ENCODE assay signal across 12 cellular contexts in the genomic region with DNA sequence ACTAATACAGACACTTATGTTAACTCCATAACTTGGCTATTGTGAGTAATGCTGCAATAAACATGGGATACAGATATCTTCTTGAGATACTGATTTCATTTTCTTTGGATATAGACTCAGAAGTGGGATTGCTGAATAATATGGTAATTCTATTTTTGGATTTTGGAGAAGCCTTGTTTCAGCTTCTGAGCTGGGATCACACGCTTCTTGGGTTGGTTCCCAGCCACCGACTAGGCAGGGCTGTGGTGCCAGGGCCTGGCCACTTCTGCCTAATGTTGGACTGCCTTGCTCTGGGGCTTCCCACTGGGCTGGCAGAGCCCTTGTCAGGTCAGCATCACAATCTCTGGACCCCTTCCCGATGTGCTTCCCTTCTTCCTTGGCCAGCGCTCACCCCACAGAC. TPM values are rescaled to one million over a fixed set of nuclear protein-coding genes. Genes with fewer than 3 reads are reported as not detected.
DNase-seq lines count a peak whose midpoint lies in the region; ATAC-seq and TF ChIP-seq lines count a peak whose summit lies in the region.
"Had no signal": no experiment of that assay in that cellular context is flagged by ENCODE, and none has a peak within 500 bp of the region (broad histone marks: within the 10 kb centered on the region; RNA-seq: fewer than 3 reads in every experiment).

No MANE protein-coding gene starts in this region.

- no peaks in the 10 kb centered on the region for H3K9me3 ChIP-seq in WERI-Rb-1 (ENCODE audit: severe bottlenecking)
- no peaks in the 10 kb centered on the region for H3K9me3 ChIP-seq in upper lobe of left lung

- no peak for TF ChIP-seq POLR2A in upper lobe of left lung (IDR thresholded peaks at IDR 0.05)

- BruUV-seq in Calu3 (replicated peaks; lab: Mats Ljungman, UMichigan), result no TSS peak

- H3K4me1 ChIP-seq in upper lobe of left lung, result peaks cover 0 to 3% (median 0%) of the 10 kb centered on the region in 4 donors

- peak overlapping the region; percentile 37; the same call in 1 of the 2 replicates for H3K27ac ChIP-seq in WERI-Rb-1
- peak overlapping the region in 3 of 4 donors; percentile 0 to 34 (median 28) for H3K27ac ChIP-seq in upper lobe of left lung
- H3K27ac ChIP-seq: RWPE1 had no signal

- H3K9me3 Mint-ChIP-seq in nephron progenitor cell, result peaks cover 19% of the 10 kb centered on the region
- H3K9me3 Mint-ChIP-seq in Calu3 (ENCODE audit: low read depth, unreplicated experiment), result peaks cover 7% of the 10 kb centered on the region

- CTCF ChIA-PET in Calu3 (lab: Charles Lee) (no interaction called here), GM10248 (lab: Yijun Ruan, JAX) (interaction anchor here (0.8 to 1.5 kb wide), 2 partner anchors 18 to 229 kb away, joined by 3 to 4 read pairs; no protein-coding TSS in a partner anchor)

- H3K27me3 Mint-ChIP-seq in nephron progenitor cell (ENCODE audit: low read depth, poor library complexity) (peaks cover 9% of the 10 kb centered on the region), Calu3 (ENCODE audit: unreplicated experiment) (no peaks in the 10 kb centered on the region)
- H3K27me3 Mint-ChIP-seq: activated naive CD8-positive, alpha-beta T cell treated with anti-CD3 and anti-CD28 coated beads, Interleukin-2, amount 10 ng/mL, durations not matched to agents 7 days and 5 days had no signal

- H3K27me3 ChIP-seq in WERI-Rb-1 (ENCODE audit: insufficient read depth, low read depth, severe bottlenecking) (no peaks in the 10 kb centered on the region), upper lobe of left lung (no peaks in the 10 kb centered on the region)

- H3K4me3 ChIP-seq in WERI-Rb-1 (ENCODE audit: low read depth, low read length) (no peak overlapping the region), fibroblast of villous mesenchyme (ENCODE audit: low read depth, low read length) (no peak overlapping the region), upper lobe of left lung (no peak overlapping the region)

- intact Hi-C loops in Calu3 (cut with micrococcal nuclease; ENCODE audit: unreplicated experiment), result no loop called here

- POLR2A ChIA-PET in GM10248 (lab: Yijun Ruan, JAX), result no interaction called here

- H3K4me3 Mint-ChIP-seq in nephron progenitor cell (no peak overlapping the region), Calu3 (ENCODE audit: low read depth, unreplicated experiment) (no peak overlapping the region)
- H3K4me3 Mint-ChIP-seq: activated naive CD8-positive, alpha-beta T cell treated with anti-CD3 and anti-CD28 coated beads, Interleukin-2, amount 10 ng/mL, durations not matched to agents 7 days and 5 days had no signal

- H3K36me3 ChIP-seq in WERI-Rb-1 (no peaks in the 10 kb centered on the region), upper lobe of left lung (no peaks in the 10 kb centered on the region)

- DNase-seq in WERI-Rb-1 (no peak), fibroblast of villous mesenchyme (ENCODE audit: low read depth) (peak; percentile 42), nephron progenitor cell (no peak), upper lobe of left lung (no peak), Calu3 (no peak), 8988T (no peak), GM10248 (ENCODE audit: extremely low spot score) (no peak)
- DNase-seq: activated naive CD8-positive, alpha-beta T cell treated with anti-CD3 and anti-CD28 coated beads, Interleukin-2, amount 10 ng/mL, durations not matched to agents 7 days and 5 days; T1000 had no signal

- H3K4me1 Mint-ChIP-seq in nephron progenitor cell (peaks cover 53% of the 10 kb centered on the region), Calu3 (ENCODE audit: low read depth, unreplicated experiment) (peaks cover 6% of the 10 kb centered on the region)

- WGBS in upper lobe of left lung, 2 donors, result 65 to 81% methylated on average over 4 of the region's 4 CpGs

- peak overlapping the region; percentile 38 for H3K27ac Mint-ChIP-seq in nephron progenitor cell
- H3K27ac Mint-ChIP-seq in Calu3 (ENCODE audit: unreplicated experiment), result no peak overlapping the region
- H3K27ac Mint-ChIP-seq: activated naive CD8-positive, alpha-beta T cell treated with anti-CD3 and anti-CD28 coated beads, Interleukin-2, amount 10 ng/mL, durations not matched to agents 7 days and 5 days had no signal

- H3K36me3 Mint-ChIP-seq in nephron progenitor cell (ENCODE audit: low read depth) (no peaks in the 10 kb centered on the region), Calu3 (ENCODE audit: insufficient read depth, unreplicated experiment) (peaks cover 3% of the 10 kb centered on the region)

- no peak for TF ChIP-seq CTCF in WERI-Rb-1 (IDR thresholded peaks at IDR 0.05; ENCODE audit: low read depth, low read length)
- no peak for TF ChIP-seq CTCF in fibroblast of villous mesenchyme (IDR thresholded peaks at IDR 0.05; ENCODE audit: insufficient read depth, low read depth, low read length)
- no peak for TF ChIP-seq CTCF in nephron progenitor cell (IDR thresholded peaks at IDR 0.05)
- no peak for TF ChIP-seq CTCF in upper lobe of left lung (IDR thresholded peaks at IDR 0.05)
- no peak for TF ChIP-seq CTCF in Calu3 (IDR thresholded peaks at IDR 0.05; ENCODE audit: unreplicated experiment)
- TF ChIP-seq CTCF in GM10248 (IDR thresholded peaks at IDR 0.05; ENCODE audit: control extremely low read depth, extremely low read depth, low read depth, missing control alignments), result no peak

- peak in 1 of 2 donors; percentile 40 for ATAC-seq in upper lobe of left lung (ENCODE audit: low FRiP score in 2 of 2)
- no peak for ATAC-seq in GM19467 (IDR thresholded peaks at IDR 0.05; ENCODE audit: unreplicated experiment)

- TF ChIP-seq EP300 in upper lobe of left lung (IDR thresholded peaks at IDR 0.05), result no peak

RNA-seq across cellular contexts. Expression of a gene that starts 14.0 kb away (rescaled TPM):
- total RNA-seq in fibroblast of villous mesenchyme (0.32 and 0.43 TPM in 2 replicates), upper lobe of left lung (under 1 TPM in 1 of 6 donors, not detected in 5; 1.00 TPM), Calu3 (2022) (not detected in 2 replicates)
- total RNA-seq: activated naive CD8-positive, alpha-beta T cell treated with anti-CD3 and anti-CD28 coated beads, Interleukin-2, amount 10 ng/mL, durations not matched to agents 7 days and 5 days; Daoy had no signal

RNA-seq across cellular contexts. Expression of a gene that starts 28.8 kb away (rescaled TPM):
- 44.9 and 50.6 TPM in 2 replicates for total RNA-seq in fibroblast of villous mesenchyme
- 100 to 1,000 TPM in 2 of 6 donors, 10 to 100 TPM in 4; 47.9 to 178 (median 61.3) TPM for total RNA-seq in upper lobe of left lung
- total RNA-seq in Calu3 (2022), result 47.4 and 54.1 TPM in 2 replicates
